ENCODE assay signal across 34 cellular contexts in genomic region chr12:42336286-42336685, GRCh38.
"Had no signal": no experiment of that assay in that cellular context is flagged by ENCODE, and none has a peak within 500 bp of the region (broad histone marks: within the 10 kb centered on the region; RNA-seq: fewer than 3 reads in every experiment).

No MANE protein-coding gene starts in this region.

- H3K27me3 ChIP-seq: MG63 had no signal

- H3K9me3 ChIP-seq: MG63 had no signal

- DNase-seq: Karpas-422, Kasumi-1, MG63, MM.1S, MV-4-11, NCI-H1048, NCI-H1092, NCI-H1092 treated with DMSO at 0.1 percent for 48 hours, NCI-H1105, NCI-H1105 treated with DMSO at 0.1 percent for 48 hours, NCI-H1417, NCI-H1417 treated with DMSO at 0.1 percent for 48 hours, NCI-H1436, NCI-H1436 treated with DMSO at 0.1 percent for 48 hours, NCI-H146, NCI-H1694, NCI-H1694 treated with DMSO at 0.1 percent for 48 hours, NCI-H187, NCI-H187 treated with DMSO at 0.1 percent for 48 hours, NCI-H1930, NCI-H2029, NCI-H2029 treated with DMSO at 0.1 percent for 48 hours, NCI-H2081, NCI-H2081 treated with DMSO at 0.1 percent for 48 hours, NCI-H2107, NCI-H2171, NCI-H2171 treated with DMSO at 0.1 percent for 48 hours, NCI-H2227 treated with DMSO at 0.1 percent for 48 hours, NCI-H226, NCI-H345, NCI-H446, NCI-H446 treated with DMSO at 0.1 percent for 48 hours, NCI-H510A, NCI-H510A treated with DMSO at 0.1 percent for 48 hours had no signal

- H3K4me3 ChIP-seq: MG63 had no signal
